1 cellular context compared by ENCODE assay signal in the genomic region with DNA sequence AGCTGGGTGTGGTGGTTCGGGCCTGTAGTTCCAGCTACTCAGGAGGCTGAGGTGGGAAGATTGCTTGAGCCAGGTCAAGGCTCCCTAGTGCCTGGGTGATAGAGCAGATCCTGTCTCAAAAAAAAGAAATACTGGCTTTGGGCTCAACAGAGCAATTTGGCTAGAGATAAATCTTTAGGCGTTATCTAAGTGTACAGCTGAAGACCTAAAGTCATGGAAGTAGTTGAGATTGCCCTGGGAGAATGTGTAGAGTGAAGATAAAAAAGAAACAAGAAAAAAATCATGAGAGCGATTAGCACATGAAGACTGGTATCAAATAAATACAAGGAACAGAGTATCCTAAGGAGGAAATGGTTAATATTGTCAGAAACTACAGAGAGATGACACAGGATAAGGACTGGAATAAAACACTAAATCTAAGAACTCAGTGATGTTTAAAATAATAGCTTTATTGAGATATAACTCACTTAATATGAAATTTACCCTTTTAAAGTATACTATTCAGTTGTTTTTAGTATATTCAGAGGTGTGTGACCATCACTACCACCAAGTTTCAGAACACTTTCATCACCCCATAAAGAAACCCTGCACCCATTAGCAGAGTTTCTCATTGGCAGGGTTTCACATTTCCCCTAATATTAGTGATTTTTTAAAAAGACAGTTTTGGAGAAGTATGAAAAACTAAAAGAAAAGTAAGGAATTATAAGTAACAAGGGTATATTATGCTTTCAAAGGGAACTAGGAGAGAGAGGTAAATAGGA.
TF ChIP-seq lines count a peak whose summit lies in the region.

No MANE protein-coding gene starts in this region.

TF ChIP-seq in K562, 482 proteins besides CTCF, POLR2A, EP300 and RAD21 (continued from another document):
- TF ChIP-seq ZNF239 (CRISPR knock-in tag; IDR thresholded peaks at IDR 0.05) (peak; percentile 46; the same call in 1 of the 2 replicates), MEF2A (IDR thresholded peaks at IDR 0.05; ENCODE audit: control insufficient read depth, low read depth, low read length) (peak; percentile 45; the same call in 1 of the 2 replicates), ZFP36 (IDR thresholded peaks at IDR 0.05; ENCODE audit: low read depth, low read length, partially characterized antibody) (no peak), CBFA2T3 (IDR thresholded peaks at IDR 0.05) (peak; percentile 100), KLF13 (tag; IDR thresholded peaks at IDR 0.05; ENCODE audit: borderline replicate concordance, low read depth) (no peak), ELF1 (tag; IDR thresholded peaks at IDR 0.05) (no peak), HLTF (IDR thresholded peaks at IDR 0.05) (peak; percentile 92; the same call in 1 of the 2 replicates), MCM7 (IDR thresholded peaks at IDR 0.05) (no peak), ZNF431 (CRISPR knock-in tag; IDR thresholded peaks at IDR 0.05) (no peak), MTA3 (IDR thresholded peaks at IDR 0.05; ENCODE audit: borderline replicate concordance) (peak; percentile 66; the same call in 1 of the 2 replicates), MEF2D (tag; conservative IDR thresholded peaks at IDR 0.05; ENCODE audit: low read depth) (peak; percentile 75), TFE3 (CRISPR knock-in tag; IDR thresholded peaks at IDR 0.05) (no peak), SRSF1 (IDR thresholded peaks at IDR 0.05; ENCODE audit: low read depth, low read length) (no peak), XRCC4 (IDR thresholded peaks at IDR 0.05; ENCODE audit: extremely low read depth, insufficient read depth, insufficient read length) (no peak), ZFP30 (CRISPR knock-in tag; IDR thresholded peaks at IDR 0.05; ENCODE audit: borderline replicate concordance) (0 out of 2 replicates have a peak, but pooled peaks have one; percentile 10), NFXL1 (CRISPR knock-in tag; IDR thresholded peaks at IDR 0.05) (no peak), RB1 (IDR thresholded peaks at IDR 0.05; ENCODE audit: low read depth) (no peak), SIX5 (IDR thresholded peaks at IDR 0.05; ENCODE audit: borderline replicate concordance in 1 of 2, insufficient read depth in 1 of 2, low read depth in 1 of 2, low read length in 2 of 2) (no peak)
- TF ChIP-seq, protein P1, sequence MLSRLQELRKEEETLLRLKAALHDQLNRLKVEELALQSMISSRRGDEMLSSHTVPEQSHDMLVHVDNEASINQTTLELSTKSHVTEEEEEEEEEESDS (CRISPR knock-in tag; IDR thresholded peaks at IDR 0.05), result no peak
- TF ChIP-seq, protein P2, sequence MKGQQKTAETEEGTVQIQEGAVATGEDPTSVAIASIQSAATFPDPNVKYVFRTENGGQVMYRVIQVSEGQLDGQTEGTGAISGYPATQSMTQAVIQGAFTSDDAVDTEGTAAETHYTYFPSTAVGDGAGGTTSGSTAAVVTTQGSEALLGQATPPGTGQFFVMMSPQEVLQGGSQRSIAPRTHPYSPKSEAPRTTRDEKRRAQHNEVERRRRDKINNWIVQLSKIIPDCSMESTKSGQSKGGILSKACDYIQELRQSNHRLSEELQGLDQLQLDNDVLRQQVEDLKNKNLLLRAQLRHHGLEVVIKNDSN (CRISPR knock-in tag; IDR thresholded peaks at IDR 0.05), result no peak
- TF ChIP-seq, protein P3, sequence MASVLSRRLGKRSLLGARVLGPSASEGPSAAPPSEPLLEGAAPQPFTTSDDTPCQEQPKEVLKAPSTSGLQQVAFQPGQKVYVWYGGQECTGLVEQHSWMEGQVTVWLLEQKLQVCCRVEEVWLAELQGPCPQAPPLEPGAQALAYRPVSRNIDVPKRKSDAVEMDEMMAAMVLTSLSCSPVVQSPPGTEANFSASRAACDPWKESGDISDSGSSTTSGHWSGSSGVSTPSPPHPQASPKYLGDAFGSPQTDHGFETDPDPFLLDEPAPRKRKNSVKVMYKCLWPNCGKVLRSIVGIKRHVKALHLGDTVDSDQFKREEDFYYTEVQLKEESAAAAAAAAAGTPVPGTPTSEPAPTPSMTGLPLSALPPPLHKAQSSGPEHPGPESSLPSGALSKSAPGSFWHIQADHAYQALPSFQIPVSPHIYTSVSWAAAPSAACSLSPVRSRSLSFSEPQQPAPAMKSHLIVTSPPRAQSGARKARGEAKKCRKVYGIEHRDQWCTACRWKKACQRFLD (CRISPR knock-in tag; IDR thresholded peaks at IDR 0.05), result peak; percentile 94
